ENCODE assay signal across 8 cellular contexts in genomic region chr1:45018599-45019230, GRCh38. TPM values are rescaled to one million over a fixed set of nuclear protein-coding genes. Genes with fewer than 3 reads are reported as not detected.
DNase-seq lines count a peak whose midpoint lies in the region; ATAC-seq, FAIRE-seq and TF ChIP-seq lines count a peak whose summit lies in the region.

No MANE protein-coding gene starts in this region.

- intact Hi-C loops in left colon (cut with DNase I, micrococcal nuclease): loop anchor here (5.0 to 10.0 kb wide), 2 partner anchors 224 to 279 kb away; no protein-coding TSS in a partner anchor

- no peak overlapping the region for H3K27ac ChIP-seq in WERI-Rb-1

- peak; percentile 50 for FAIRE-seq in H54 (lab: Jason Lieb, UNC)
- FAIRE-seq in bronchial epithelial cell (lab: Jason Lieb, UNC): peak; percentile 70

- H3K4me3 ChIP-seq in WERI-Rb-1 (ENCODE audit: low read depth, low read length): no peak overlapping the region
- no peak overlapping the region for H3K4me3 ChIP-seq in bronchial epithelial cell (ENCODE audit: low read depth, low read length)

- DNase-seq in DMS 273 (lab: John Stamatoyannopoulos, UW; ENCODE audit: unreplicated experiment) (peak; percentile 95), H54 (ENCODE audit: insufficient read length, low spot score) (peak; percentile 35), NCI-H1930 (lab: John Stamatoyannopoulos, UW) (peak; percentile 2 to 55), WERI-Rb-1 (peak; percentile 68), bronchial epithelial cell (ENCODE audit: low read depth) (peak; percentile 62), left colon (peak; percentile 57 to 77)
- peak in 2 of 3 donors; percentile 31 to 48 for DNase-seq in stimulated activated CD4-positive, alpha-beta T cell treated with anti-CD3 and anti-CD28 coated beads, TNF-alpha, amount 100 ng/mL, for 1 hour (ENCODE audit: low read depth in 3 of 3, low spot score in 1 of 3)

- no peaks in the 10 kb centered on the region for H3K27me3 ChIP-seq in WERI-Rb-1 (ENCODE audit: insufficient read depth, low read depth, severe bottlenecking)
- no peaks in the 10 kb centered on the region for H3K27me3 ChIP-seq in bronchial epithelial cell (ENCODE audit: control insufficient read depth, insufficient read depth, low read length)

- H3K36me3 ChIP-seq in WERI-Rb-1 (peaks cover 3% of the 10 kb centered on the region), bronchial epithelial cell (ENCODE audit: control insufficient read depth, insufficient read depth, low read length) (peaks cover 1% of the 10 kb centered on the region)

- ATAC-seq in left colon: peak; percentile 94
- ATAC-seq in GM21515 (IDR thresholded peaks at IDR 0.05; ENCODE audit: unreplicated experiment): no peak

- no peaks in the 10 kb centered on the region for H3K9me3 ChIP-seq in WERI-Rb-1 (ENCODE audit: severe bottlenecking)

- TF ChIP-seq CTCF in WERI-Rb-1 (IDR thresholded peaks at IDR 0.05; ENCODE audit: low read depth, low read length) (peak; percentile 95), bronchial epithelial cell (IDR thresholded peaks at IDR 0.05; ENCODE audit: insufficient read depth, low read length, severe bottlenecking) (peak; percentile 95)

- TF ChIP-seq POLR2A in H54 (IDR thresholded peaks at IDR 0.05; ENCODE audit: low read depth, low read length): no peak

RNA-seq across cellular contexts. Expression of gene UROD, which starts 6.7 kb away (rescaled TPM):
- 122 and 151 TPM in 2 replicates for total RNA-seq in bronchial epithelial cell
- total RNA-seq in left colon: 10 to 100 TPM; 45.4 to 46.4 TPM

RNA-seq across cellular contexts. Expression of gene HECTD3, which starts 7.6 kb away (rescaled TPM):
- 12.1 and 16.8 TPM in 2 replicates for total RNA-seq in bronchial epithelial cell
- 100 to 1,000 TPM; 112 to 126 TPM for total RNA-seq in left colon

RNA-seq across cellular contexts. Expression of gene EIF2B3, which starts 32.3 kb away (rescaled TPM):
- total RNA-seq in bronchial epithelial cell: 16.9 and 23.4 TPM in 2 replicates
- total RNA-seq in left colon: 10 to 100 TPM; 11.1 to 12.8 TPM

Comparison
In these comparisons a context has a peak if more than half of its experiments do, and no peak if none do; other contexts are left out.
1. DNase-seq: peak in every context shown above with its lines; median percentile 95 in DMS 273; 68 in WERI-Rb-1; 67 in left colon; 62 in bronchial epithelial cell; 40 in stimulated activated CD4-positive, alpha-beta T cell treated with anti-CD3 and anti-CD28 coated beads, TNF-alpha, amount 100 ng/mL, for 1 hour; 35 in H54; 28 in NCI-H1930.